In genomic region chr2:100563407-100564247, GRCh38 we compare ENCODE assay signal across 8 cellular contexts. TPM values are rescaled to one million over a fixed set of nuclear protein-coding genes. Genes with fewer than 3 reads are reported as not detected.
DNase-seq lines count a peak whose midpoint lies in the region; ATAC-seq, FAIRE-seq and TF ChIP-seq lines count a peak whose summit lies in the region.

No MANE protein-coding gene starts in this region.

- peaks cover 6% of the 10 kb centered on the region for H3K36me3 ChIP-seq in SJSA1
- H3K36me3 ChIP-seq in parathyroid adenoma (ENCODE audit: control insufficient read depth, insufficient read depth, low read length) = no peaks in the 10 kb centered on the region

- peak overlapping the region; percentile 91 for H3K4me2 ChIP-seq in parathyroid adenoma (ENCODE audit: low read length)

- TF ChIP-seq POLR2A in GM12891 (IDR thresholded peaks at IDR 0.05; ENCODE audit: low read depth, low read length) = 0 out of 2 replicates have a peak, but pooled peaks have one; percentile 48

- ATAC-seq in HG02610 (IDR thresholded peaks at IDR 0.05; ENCODE audit: unreplicated experiment) (peak; percentile 3), HG03108 (IDR thresholded peaks at IDR 0.05; ENCODE audit: unreplicated experiment) (no peak)

- no peak for FAIRE-seq in GM12891 (lab: Jason Lieb, UNC)

- DNase-seq in GM12891 (ENCODE audit: insufficient read length, low spot score) (no peak), SJSA1 (ENCODE audit: low read depth in 1 of 2, low spot score in 2 of 2) (no peak), fibroblast of mammary gland (ENCODE audit: low read depth) (no peak), NCI-H524 treated with DMSO at 0.1 percent for 48 hours (lab: John Stamatoyannopoulos, UW) (no peak), NCI-H2107 treated with DMSO at 0.1 percent for 48 hours (lab: John Stamatoyannopoulos, UW; ENCODE audit: unreplicated experiment) (no peak)

- H3K27me3 ChIP-seq in SJSA1 (replicated peaks) (no peaks in the 10 kb centered on the region), parathyroid adenoma (ENCODE audit: control insufficient read depth, insufficient read depth, low read length) (no peaks in the 10 kb centered on the region)

- peak overlapping the region; percentile 73 for H3K9ac ChIP-seq in parathyroid adenoma

- no peak for TF ChIP-seq CTCF in fibroblast of mammary gland (conservative IDR thresholded peaks at IDR 0.05; ENCODE audit: control insufficient read depth, insufficient read depth, low read depth, low read length)
- TF ChIP-seq CTCF in parathyroid adenoma (IDR thresholded peaks at IDR 0.05) = no peak

- H3K4me1 ChIP-seq in SJSA1 (replicated peaks) (peaks cover 17% of the 10 kb centered on the region), parathyroid adenoma (no peaks in the 10 kb centered on the region)

- H3K4me3 ChIP-seq in SJSA1 = peak overlapping the region; percentile 70
- H3K4me3 ChIP-seq in fibroblast of mammary gland (ENCODE audit: control insufficient read depth, low read depth, low read length) = peak overlapping the region; percentile 95
- H3K4me3 ChIP-seq in parathyroid adenoma (ENCODE audit: low read depth, low read length) = peak overlapping the region; percentile 84

- H2AFZ ChIP-seq in parathyroid adenoma = peak overlapping the region; percentile 99

- no peaks in the 10 kb centered on the region for H3K79me2 ChIP-seq in parathyroid adenoma

- H3K27ac ChIP-seq in SJSA1 = peak overlapping the region; percentile 49
- peak overlapping the region; percentile 92 for H3K27ac ChIP-seq in parathyroid adenoma

- H3K9me3 ChIP-seq in SJSA1 (replicated peaks) (no peaks in the 10 kb centered on the region), parathyroid adenoma (ENCODE audit: control insufficient read depth, low read length) (no peaks in the 10 kb centered on the region)

TF ChIP-seq in GM12891, 5 proteins besides CTCF, POLR2A, EP300 and RAD21:
- TF ChIP-seq PAX5 (IDR thresholded peaks at IDR 0.05; ENCODE audit: insufficient read depth, low read length, severe bottlenecking) (no peak), POU2F2 (IDR thresholded peaks at IDR 0.05; ENCODE audit: low read depth, low read length) (no peak), POLR2AphosphoS5 (IDR thresholded peaks at IDR 0.05; ENCODE audit: low read depth, low read length) (no peak), TAF1 (IDR thresholded peaks at IDR 0.05; ENCODE audit: low read depth, low read length) (no peak), SPI1 (IDR thresholded peaks at IDR 0.05; ENCODE audit: low read depth, low read length) (no peak)

RNA-seq across cellular contexts. Expression of gene PDCL3, which starts 0.8 kb away (rescaled TPM):
- 29.9 TPM for polyA plus RNA-seq in GM12891 (2012; ENCODE audit: low read depth, missing spikeins)
- total RNA-seq in SJSA1 (2014; rRNA removed; shearing (Covaris generic)) = 30.2 and 33.9 TPM in 2 replicates
